In genomic region chr16:66880288-66881013, GRCh38 we compare ENCODE assay signal across 1 cellular context.
A peak's percentile ranks its signal among the peaks of the same experiment; 100 is the strongest.
TF ChIP-seq lines count a peak whose summit lies in the region.

Gene PDP2 (plus strand): TSS chr16:66880515. CDS start chr16:66884285, 3,770 bp downstream.

TF ChIP-seq in GM12878, 131 proteins besides CTCF, POLR2A, EP300 and RAD21 (continued from another document and continues in another):
- TF ChIP-seq MAX (IDR thresholded peaks at IDR 0.05; ENCODE audit: low read depth, low read length) (peak; percentile 89; the same call in 1 of the 2 replicates), REST (IDR thresholded peaks at IDR 0.05; ENCODE audit: low read depth, low read length) (no peak), SRF (IDR thresholded peaks at IDR 0.05; ENCODE audit: low read depth in 2 of 2, low read length in 2 of 2) (no peak), MTA2 (IDR thresholded peaks at IDR 0.05; ENCODE audit: low read depth) (0 out of 2 replicates have a peak, but pooled peaks have one; percentile 22), BCL3 (IDR thresholded peaks at IDR 0.05; ENCODE audit: borderline replicate concordance, insufficient read depth, low read depth, low read length, poor library complexity, severe bottlenecking) (no peak), HDAC6 (IDR thresholded peaks at IDR 0.05; ENCODE audit: unreplicated experiment) (no peak), ZNF384 (IDR thresholded peaks at IDR 0.05; ENCODE audit: borderline replicate concordance, low read depth, low read length) (no peak), MEF2A (IDR thresholded peaks at IDR 0.05; ENCODE audit: insufficient read depth, low read depth, low read length) (no peak), NKRF (conservative IDR thresholded peaks at IDR 0.05) (peak; percentile 94), MTA3 (IDR thresholded peaks at IDR 0.05; ENCODE audit: borderline replicate concordance, low read length) (no peak), ZNF274 (IDR thresholded peaks at IDR 0.05; ENCODE audit: insufficient read depth, insufficient read length) (no peak), NRF1 (conservative IDR thresholded peaks at IDR 0.05; ENCODE audit: low read depth, low read length) (peak; percentile 52), NR2C2 (IDR thresholded peaks at IDR 0.05; ENCODE audit: borderline replicate concordance, control insufficient read depth, insufficient read length, low read depth) (no peak), CBX3 (IDR thresholded peaks at IDR 0.05; ENCODE audit: borderline replicate concordance, low read depth) (no peak), CREM (IDR thresholded peaks at IDR 0.05; ENCODE audit: low read depth) (peak; percentile 34; the same call in 1 of the 2 replicates), STAT1 (conservative IDR thresholded peaks at IDR 0.05) (no peak), ELK1 (IDR thresholded peaks at IDR 0.05; ENCODE audit: low read depth, low read length) (no peak), KDM1A (IDR thresholded peaks at IDR 0.05; ENCODE audit: borderline replicate concordance) (no peak), HSF1 (IDR thresholded peaks at IDR 0.05; ENCODE audit: low read depth, low read length) (no peak), POLR2AphosphoS2 (IDR thresholded peaks at IDR 0.05; ENCODE audit: low read depth, low read length) (peak; percentile 50; the same call in 1 of the 2 replicates), SPI1 (IDR thresholded peaks at IDR 0.05; ENCODE audit: borderline replicate concordance, insufficient read depth, low read depth, low read length) (no peak), HCFC1 (IDR thresholded peaks at IDR 0.05; ENCODE audit: low read length) (no peak), FOS (IDR thresholded peaks at IDR 0.05; ENCODE audit: borderline replicate concordance, extremely low read depth, insufficient read length) (peak; percentile 53), BRCA1 (IDR thresholded peaks at IDR 0.05; ENCODE audit: low read depth, low read length) (no peak), ZBED1 (IDR thresholded peaks at IDR 0.05; ENCODE audit: borderline replicate concordance) (no peak), NFYA (IDR thresholded peaks at IDR 0.05; ENCODE audit: borderline replicate concordance, low read depth, low read length) (peak; percentile 63), EZH2 (IDR thresholded peaks at IDR 0.05; ENCODE audit: borderline replicate concordance, control insufficient read depth, low read depth, low read length) (no peak), RBBP5 (conservative IDR thresholded peaks at IDR 0.05) (no peak), ZBTB11 (CRISPR knock-in tag; IDR thresholded peaks at IDR 0.05) (no peak), PKNOX1 (IDR thresholded peaks at IDR 0.05) (peak; percentile 99), MYB (IDR thresholded peaks at IDR 0.05; ENCODE audit: borderline replicate concordance, low read depth, low read length) (no peak), FOXM1 (IDR thresholded peaks at IDR 0.05; ENCODE audit: low read depth, low read length) (no peak), SUZ12 (IDR thresholded peaks at IDR 0.05; ENCODE audit: unreplicated experiment) (no peak), RELA (IDR thresholded peaks at IDR 0.05; ENCODE audit: borderline replicate concordance, partially characterized antibody) (no peak), TCF3 (IDR thresholded peaks at IDR 0.05; ENCODE audit: borderline replicate concordance, insufficient read depth, low read depth, low read length) (peak; percentile 71; the same call in 1 of the 2 replicates), NFIC (IDR thresholded peaks at IDR 0.05; ENCODE audit: low read depth, low read length) (no peak), SREBF2 (IDR thresholded peaks at IDR 0.05; ENCODE audit: low read length) (0 out of 2 replicates have a peak, but pooled peaks have one; percentile 23), IRF5 (IDR thresholded peaks at IDR 0.05; ENCODE audit: borderline replicate concordance) (no peak), MXI1 (IDR thresholded peaks at IDR 0.05; ENCODE audit: low read depth, low read length) (peak; percentile 84; the same call in 1 of the 2 replicates), ATF7 (IDR thresholded peaks at IDR 0.05; ENCODE audit: low read depth) (0 out of 2 replicates have a peak, but pooled peaks have one; percentile 26), CBFB (IDR thresholded peaks at IDR 0.05; ENCODE audit: low read depth) (no peak), CHD1 (IDR thresholded peaks at IDR 0.05; ENCODE audit: low read depth, low read length) (no peak), SIN3A (IDR thresholded peaks at IDR 0.05; ENCODE audit: low read depth, low read length) (peak; percentile 88), SKIL (IDR thresholded peaks at IDR 0.05; ENCODE audit: low read depth, poor library complexity, severe bottlenecking) (no peak), BCL11A (IDR thresholded peaks at IDR 0.05; ENCODE audit: low read depth, low read length) (no peak), EGR1 (IDR thresholded peaks at IDR 0.05; ENCODE audit: borderline replicate concordance in 1 of 2, low read depth in 2 of 2, low read length in 2 of 2) (peak in 1 of 2 experiments; percentile 70; a peak in 1 of 3 replicates)
